ENCODE assay signal across 19 cellular contexts in the genomic region with DNA sequence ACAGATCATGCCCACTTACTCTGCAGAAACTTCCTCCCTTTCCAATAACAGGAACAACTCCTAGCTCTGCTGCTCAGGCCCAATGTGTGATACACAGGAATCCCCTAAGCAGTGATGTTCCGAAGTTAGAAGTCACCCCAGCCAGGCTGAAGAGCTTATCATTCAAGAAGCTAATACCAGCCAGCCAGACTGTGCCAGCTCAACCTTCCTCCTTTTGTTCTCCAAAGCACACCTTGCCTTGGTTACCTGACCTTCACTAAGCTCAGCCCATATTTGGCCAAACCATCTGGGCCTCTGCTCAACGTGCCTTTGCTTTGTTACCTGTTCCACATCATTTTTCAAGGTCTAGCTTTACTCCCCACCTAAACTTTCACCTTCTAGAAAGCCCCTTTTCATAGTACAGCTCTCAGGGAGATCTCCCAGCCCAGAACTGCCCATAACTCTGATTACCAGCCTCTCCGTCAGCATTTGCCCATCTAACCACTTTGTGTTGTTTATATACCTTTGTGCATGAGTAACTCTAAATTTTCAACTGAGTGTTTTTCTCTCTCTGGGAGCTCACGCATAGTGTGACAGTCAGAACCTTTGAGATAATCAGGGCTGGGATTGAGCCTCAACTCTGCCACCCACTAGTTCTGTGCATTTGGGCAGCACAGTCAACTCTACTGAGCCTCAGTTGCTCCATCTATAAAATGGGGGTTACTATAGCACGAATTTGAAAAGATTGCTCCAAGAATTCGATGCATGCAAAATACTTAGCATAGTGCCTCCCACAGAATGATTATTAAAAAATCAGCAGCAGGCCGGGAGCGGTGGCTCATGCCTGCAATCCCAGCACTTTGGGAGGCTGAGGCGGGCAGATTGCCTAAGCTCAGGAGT.
DNase-seq lines count a peak whose midpoint lies in the region; ATAC-seq and TF ChIP-seq lines count a peak whose summit lies in the region.
"Had no signal": no experiment of that assay in that cellular context is flagged by ENCODE, and none has a peak within 500 bp of the region (broad histone marks: within the 10 kb centered on the region; RNA-seq: fewer than 3 reads in every experiment).

No MANE protein-coding gene starts in this region.

- peak overlapping the region; percentile 95 to 100 (median 99) for H3K27ac Mint-ChIP-seq in CD14-positive monocyte
- H3K27ac Mint-ChIP-seq in CD4-positive, alpha-beta T cell = no peak overlapping the region

- no peak for ATAC-seq in RWPE2 (ENCODE audit: low read depth)
- ATAC-seq in SK-N-SH treated with all-trans-retinoic acid at 6 μM for 48 hours = no peak
- ATAC-seq in CD4-positive, alpha-beta T cell (ENCODE audit: poor library complexity) = no peak
- no peak for ATAC-seq in HG02973 (IDR thresholded peaks at IDR 0.05; ENCODE audit: unreplicated experiment)

- H3K4me3 Mint-ChIP-seq in CD14-positive monocyte = no peak overlapping the region
- no peak overlapping the region for H3K4me3 Mint-ChIP-seq in CD4-positive, alpha-beta T cell
- H3K4me3 Mint-ChIP-seq: activated T-cell treated with anti-CD3 and anti-CD28 coated beads, Interleukin-2, amount 50 U/mL, for 24 hours; nephron progenitor cell had no signal

- H3K27me3 ChIP-seq in RWPE2 (ENCODE audit: insufficient read depth, poor library complexity, severe bottlenecking) (no peaks in the 10 kb centered on the region), esophagus squamous epithelium (no peaks in the 10 kb centered on the region)
- no peaks in the 10 kb centered on the region for H3K27me3 ChIP-seq in CD4-positive, alpha-beta T cell (ENCODE audit: control insufficient read depth, insufficient read depth, low read length)
- H3K27me3 ChIP-seq: heart right ventricle, Peyer's patch, right atrium auricular region had no signal

- intact Hi-C loops in CD14-positive monocyte (cut with micrococcal nuclease) = loop anchor here in 1 of 2 donors (10.0 kb wide), 1 partner anchor 166 kb away; a partner anchor contains a TSS
- intact Hi-C loops in esophagus squamous epithelium (cut with DNase I) = loop anchor here (10.0 kb wide), 1 partner anchor 104 kb away; a partner anchor contains a TSS
- intact Hi-C loops in CD4-positive, alpha-beta T cell (cut with DNase I, micrococcal nuclease) = no loop called here

- H3K27ac ChIP-seq in RWPE2 (ENCODE audit: poor library complexity, severe bottlenecking) (peak overlapping the region; percentile 80), esophagus squamous epithelium (peak overlapping the region; percentile 77 to 93 (median 90)), skin epidermis (peak overlapping the region in 12 of 21 experiments; percentile 9 to 92 (median 82))
- no peak overlapping the region for H3K27ac ChIP-seq in CD4-positive, alpha-beta T cell (ENCODE audit: low read depth, low read length)

- WGBS in esophagus squamous epithelium, 2 donors = 84 to 85% methylated on average over 4 to 8 of the region's 9 CpGs

- H3K9me3 ChIP-seq in RWPE2 (ENCODE audit: severe bottlenecking) (no peaks in the 10 kb centered on the region), esophagus squamous epithelium (no peaks in the 10 kb centered on the region)
- no peaks in the 10 kb centered on the region for H3K9me3 ChIP-seq in CD4-positive, alpha-beta T cell (ENCODE audit: control insufficient read depth, low read length)
- H3K9me3 ChIP-seq: heart right ventricle, Peyer's patch, right atrium auricular region had no signal

- no peak for TF ChIP-seq POLR2A in esophagus squamous epithelium (IDR thresholded peaks at IDR 0.05)

- peaks cover 0 to 5% (median 2%) of the 10 kb centered on the region in 7 donors for H3K9me3 Mint-ChIP-seq in CD14-positive monocyte
- no peaks in the 10 kb centered on the region for H3K9me3 Mint-ChIP-seq in CD4-positive, alpha-beta T cell
- H3K9me3 Mint-ChIP-seq: activated T-cell treated with anti-CD3 and anti-CD28 coated beads, Interleukin-2, amount 50 U/mL, for 24 hours; nephron progenitor cell had no signal

- DNase-seq in CD14-positive monocyte (ENCODE audit: low spot score) (no peak), RWPE2 (ENCODE audit: low spot score) (no peak), esophagus squamous epithelium (lab: John Stamatoyannopoulos, UW) (no peak), SK-N-DZ (ENCODE audit: low spot score) (no peak)
- no peak for DNase-seq in CD4-positive, alpha-beta T cell
- DNase-seq: activated CD4-positive, alpha-beta T cell treated with anti-CD3 and anti-CD28 coated beads, Interleukin-2, amount 50 U/mL, for 48 hours; activated T-cell treated with anti-CD3 and anti-CD28 coated beads, Interleukin-2, amount 50 U/mL, for 24 hours; effector memory CD4-positive, alpha-beta T cell; heart right ventricle; islet precursor cell; NCI-H1105 treated with DMSO at 0.1 percent for 48 hours; NCI-H82; nephron progenitor cell; Peyer's patch; stimulated activated CD4-positive, alpha-beta T cell treated with anti-CD3 and anti-CD28 coated beads, Interleukin-1b, Interleukin-23, amount 100 ng/mL, for 48 hours had no signal

- peaks cover 77% of the 10 kb centered on the region for H3K4me1 Mint-ChIP-seq in CD14-positive monocyte
- H3K4me1 Mint-ChIP-seq in CD4-positive, alpha-beta T cell (ENCODE audit: low read depth) = peaks cover 19% of the 10 kb centered on the region

- H3K4me3 ChIP-seq in RWPE2 (ENCODE audit: severe bottlenecking) = no peak overlapping the region
- H3K4me3 ChIP-seq in esophagus squamous epithelium = no peak overlapping the region
- H3K4me3 ChIP-seq in skin epidermis = no peak overlapping the region
- H3K4me3 ChIP-seq: heart right ventricle, Peyer's patch, right atrium auricular region had no signal

- H3K36me3 ChIP-seq in RWPE2 (ENCODE audit: low read depth) (no peaks in the 10 kb centered on the region), esophagus squamous epithelium (no peaks in the 10 kb centered on the region)
- H3K36me3 ChIP-seq: heart right ventricle, Peyer's patch, right atrium auricular region had no signal

- POLR2A ChIA-PET in CD4-positive, alpha-beta T cell (lab: Charles Lee) = interaction anchor here (1.7 kb wide), 1 partner anchor 107 kb away, joined by 6 read pairs; a partner anchor contains a TSS

- H3K4me1 ChIP-seq in RWPE2 (ENCODE audit: insufficient read depth, poor library complexity, severe bottlenecking) = peaks cover 15% of the 10 kb centered on the region
- peaks cover 14 to 34% (median 20%) of the 10 kb centered on the region in 3 donors for H3K4me1 ChIP-seq in esophagus squamous epithelium

- peaks cover 6 to 11% of the 10 kb centered on the region in 2 donors for H3K36me3 Mint-ChIP-seq in CD14-positive monocyte
- no peaks in the 10 kb centered on the region for H3K36me3 Mint-ChIP-seq in CD4-positive, alpha-beta T cell (ENCODE audit: low read depth)

- CTCF ChIA-PET in CD4-positive, alpha-beta T cell (lab: Charles Lee) = no interaction called here

- no peaks in the 10 kb centered on the region for H3K27me3 Mint-ChIP-seq in CD14-positive monocyte (ENCODE audit: low read depth in 3 of 3)
- no peaks in the 10 kb centered on the region for H3K27me3 Mint-ChIP-seq in CD4-positive, alpha-beta T cell
- H3K27me3 Mint-ChIP-seq: activated T-cell treated with anti-CD3 and anti-CD28 coated beads, Interleukin-2, amount 50 U/mL, for 24 hours had no signal

- TF ChIP-seq CTCF in CD14-positive monocyte (IDR thresholded peaks at IDR 0.05) (no peak), RWPE2 (IDR thresholded peaks at IDR 0.05; ENCODE audit: poor library complexity, severe bottlenecking) (no peak), esophagus squamous epithelium (IDR thresholded peaks at IDR 0.05) (no peak)
- TF ChIP-seq CTCF in CD4-positive, alpha-beta T cell (IDR thresholded peaks at IDR 0.05) = no peak

TF ChIP-seq in SK-N-SH treated with all-trans-retinoic acid at 6 μM for 48 hours, 23 proteins besides CTCF, POLR2A, EP300 and RAD21:
- no peak for TF ChIP-seq BACH2 (CRISPR knock-in tag; IDR thresholded peaks at IDR 0.05; ENCODE audit: borderline replicate concordance)
- TF ChIP-seq ZNF70 (CRISPR knock-in tag; IDR thresholded peaks at IDR 0.05) = no peak
